12 cellular contexts compared by ENCODE assay signal in the genomic region with DNA sequence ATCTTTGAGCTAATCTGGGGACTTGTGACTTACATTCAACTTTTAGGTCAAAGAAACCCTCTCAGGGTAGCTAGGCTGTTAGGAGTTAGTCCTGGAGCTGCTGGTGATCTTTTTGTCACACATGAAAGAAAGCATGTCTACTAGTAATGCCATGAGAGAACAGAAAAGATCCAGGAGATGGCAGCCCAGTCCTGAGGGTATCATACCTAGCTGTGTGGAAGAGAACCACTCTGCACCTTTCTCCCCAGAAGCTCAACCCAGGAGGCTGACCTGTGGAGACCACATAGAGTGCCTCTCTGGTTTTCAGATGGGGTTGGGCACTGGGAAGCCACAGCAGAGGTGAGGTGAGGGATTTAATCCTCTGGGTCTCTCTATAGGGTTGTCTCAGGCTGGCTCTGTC.
DNase-seq lines count a peak whose midpoint lies in the region; ATAC-seq and TF ChIP-seq lines count a peak whose summit lies in the region.
"Had no signal": no experiment of that assay in that cellular context is flagged by ENCODE, and none has a peak within 500 bp of the region (broad histone marks: within the 10 kb centered on the region; RNA-seq: fewer than 3 reads in every experiment).

No MANE protein-coding gene starts in this region.

- no peaks in the 10 kb centered on the region for H3K36me3 ChIP-seq in GM23248 (ENCODE audit: low read depth)
- H3K36me3 ChIP-seq in PC-9 (ENCODE audit: low read depth), result no peaks in the 10 kb centered on the region
- H3K36me3 ChIP-seq in OCI-LY7 (ENCODE audit: insufficient read depth, low read length), result no peaks in the 10 kb centered on the region
- H3K36me3 ChIP-seq in CD8-positive, alpha-beta T cell (ENCODE audit: insufficient read depth, low read length), result no peaks in the 10 kb centered on the region

- intact Hi-C loops in PC-9 (cut with micrococcal nuclease; ENCODE audit: unreplicated experiment) (loop anchor here (2.0 to 10.0 kb wide), 5 partner anchors 55 to 555 kb away; no protein-coding TSS in a partner anchor), OCI-LY7 (cut with micrococcal nuclease; ENCODE audit: unreplicated experiment) (no loop called here)
- intact Hi-C loops in CD8-positive, alpha-beta T cell (cut with DNase I, micrococcal nuclease), result no loop called here

- ATAC-seq in CD8-positive, alpha-beta T cell, result no peak

- in situ Hi-C loops in GM23248 (cut with MboI), result no loop called here

- BruUV-seq in PC-9 (replicated peaks; lab: Mats Ljungman, UMichigan), result no TSS peak
- BruUV-seq in OCI-LY7 (replicated peaks; lab: Mats Ljungman, UMichigan), result no TSS peak

- DNase-seq in GM23248 (peak; percentile 28), PC-9 (peak in 1 of 2 experiments; percentile 27), fibroblast of peridontal ligament (ENCODE audit: extremely low read depth) (peak; percentile 29), LoVo (ENCODE audit: low spot score) (no peak), OCI-LY7 (ENCODE audit: low spot score) (no peak), SKM-1 treated with dmso at 0.1 percent for 144 hours (lab: John Stamatoyannopoulos, UW; ENCODE audit: unreplicated experiment) (no peak)
- no peak for DNase-seq in CD8-positive, alpha-beta T cell
- DNase-seq: activated T-cell treated with anti-CD3 and anti-CD28 coated beads, Interleukin-2, amount 50 U/mL, for 24 hours; C1 segment of cervical spinal cord; T-helper 2 cell had no signal

- H2AFZ ChIP-seq in GM23248, result no peak overlapping the region
- H2AFZ ChIP-seq in PC-9, result no peak overlapping the region
- H2AFZ ChIP-seq in OCI-LY7 (ENCODE audit: low read length), result no peak overlapping the region

- H3K4me2 ChIP-seq in GM23248 (ENCODE audit: unreplicated experiment) (no peak overlapping the region), PC-9 (peak overlapping the region; percentile 32; the same call in 1 of the 2 replicates), OCI-LY7 (ENCODE audit: low read length) (no peak overlapping the region)

- H3K9me2 ChIP-seq in GM23248 (ENCODE audit: insufficient read depth), result no peaks in the 10 kb centered on the region
- H3K9me2 ChIP-seq in PC-9 (ENCODE audit: insufficient read depth), result no peaks in the 10 kb centered on the region
- no peaks in the 10 kb centered on the region for H3K9me2 ChIP-seq in OCI-LY7 (ENCODE audit: insufficient read depth, low read length)

- H3K4me3 ChIP-seq in GM23248, result no peak overlapping the region
- no peak overlapping the region for H3K4me3 ChIP-seq in PC-9
- H3K4me3 ChIP-seq in OCI-LY7 (ENCODE audit: low read depth, low read length, poor library complexity, severe bottlenecking), result no peak overlapping the region
- H3K4me3 ChIP-seq in CD8-positive, alpha-beta T cell (ENCODE audit: low read depth, low read length), result no peak overlapping the region

- H3K9ac ChIP-seq in GM23248, result no peak overlapping the region

- H3K9me3 Mint-ChIP-seq in CD8-positive, alpha-beta T cell, result no peaks in the 10 kb centered on the region
- H3K9me3 Mint-ChIP-seq: activated T-cell treated with anti-CD3 and anti-CD28 coated beads, Interleukin-2, amount 50 U/mL, for 24 hours had no signal

- no peaks in the 10 kb centered on the region for H3K27me3 ChIP-seq in GM23248 (replicated peaks; ENCODE audit: insufficient read depth)
- no peaks in the 10 kb centered on the region for H3K27me3 ChIP-seq in PC-9 (ENCODE audit: insufficient read depth, low read depth)
- peaks cover 4% of the 10 kb centered on the region for H3K27me3 ChIP-seq in CD8-positive, alpha-beta T cell (ENCODE audit: insufficient read depth, low read length)

- H3K27ac Mint-ChIP-seq in CD8-positive, alpha-beta T cell, result no peak overlapping the region
- H3K27ac Mint-ChIP-seq: activated T-cell treated with anti-CD3 and anti-CD28 coated beads, Interleukin-2, amount 50 U/mL, for 24 hours; progenitor cell of endocrine pancreas had no signal

- no peak overlapping the region for H3K4me3 Mint-ChIP-seq in CD8-positive, alpha-beta T cell
- H3K4me3 Mint-ChIP-seq: activated T-cell treated with anti-CD3 and anti-CD28 coated beads, Interleukin-2, amount 50 U/mL, for 24 hours had no signal

- peak overlapping the region; percentile 47 for H3K27ac ChIP-seq in 22Rv1
- H3K27ac ChIP-seq in GM23248, result no peak overlapping the region
- no peak overlapping the region for H3K27ac ChIP-seq in PC-9
- H3K27ac ChIP-seq in OCI-LY7 (ENCODE audit: low read depth, low read length, poor library complexity, severe bottlenecking), result no peak overlapping the region
- no peak overlapping the region for H3K27ac ChIP-seq in CD8-positive, alpha-beta T cell (ENCODE audit: low read depth, low read length)

- H3K27me3 Mint-ChIP-seq in CD8-positive, alpha-beta T cell (ENCODE audit: low read depth), result no peaks in the 10 kb centered on the region

- CTCF ChIA-PET in PC-9 (lab: Charles Lee) (interaction anchor here (0.5 to 1.3 kb wide), 5 partner anchors 137 to 1366 kb away, joined by 3 to 8 read pairs (median 4); partner anchors contain the start of gene UBE2E3), OCI-LY7 (lab: Charles Lee; ENCODE audit: unreplicated experiment) (no interaction called here)
- CTCF ChIA-PET in CD8-positive, alpha-beta T cell (lab: Charles Lee), result interaction anchor here (0.5 kb wide), 1 partner anchor 188 kb away, joined by 4 read pairs; no protein-coding TSS in a partner anchor

- H3F3A ChIP-seq in GM23248 (ENCODE audit: insufficient read depth), result peaks cover 55% of the 10 kb centered on the region
- peaks cover 7% of the 10 kb centered on the region for H3F3A ChIP-seq in PC-9 (ENCODE audit: insufficient read depth, low read depth)

- H4K20me1 ChIP-seq in GM23248 (ENCODE audit: insufficient read depth) (no peaks in the 10 kb centered on the region), PC-9 (ENCODE audit: insufficient read depth) (no peaks in the 10 kb centered on the region), OCI-LY7 (ENCODE audit: insufficient read depth, low read length) (no peaks in the 10 kb centered on the region)

- H3K4me1 Mint-ChIP-seq in CD8-positive, alpha-beta T cell (ENCODE audit: low read depth), result no peaks in the 10 kb centered on the region

- H3K36me3 Mint-ChIP-seq in CD8-positive, alpha-beta T cell, result no peaks in the 10 kb centered on the region

- H3K9me3 ChIP-seq in GM23248 (ENCODE audit: low read depth) (no peaks in the 10 kb centered on the region), PC-9 (ENCODE audit: insufficient read depth, low read depth) (peaks cover 31% of the 10 kb centered on the region), OCI-LY7 (ENCODE audit: low read length) (no peaks in the 10 kb centered on the region)
- no peaks in the 10 kb centered on the region for H3K9me3 ChIP-seq in CD8-positive, alpha-beta T cell (ENCODE audit: low read length)

- TF ChIP-seq CTCF in 22Rv1 (IDR thresholded peaks at IDR 0.05) (peak; percentile 28; the same call in 1 of the 2 replicates), PC-9 (conservative IDR thresholded peaks at IDR 0.05) (peak; percentile 48), OCI-LY7 (conservative IDR thresholded peaks at IDR 0.05; ENCODE audit: low read length) (no peak)
- TF ChIP-seq CTCF in CD8-positive, alpha-beta T cell (IDR thresholded peaks at IDR 0.05), result no peak

- POLR2A ChIA-PET in PC-9 (lab: Charles Lee; ENCODE audit: unreplicated experiment), result interaction anchor here (0.6 kb wide), 2 partner anchors 333 to 1739 kb away, joined by 3 to 5 read pairs; no protein-coding TSS in a partner anchor
- POLR2A ChIA-PET in OCI-LY7 (lab: Charles Lee), result no interaction called here
- POLR2A ChIA-PET in CD8-positive, alpha-beta T cell (lab: Charles Lee), result no interaction called here

- H3K79me2 ChIP-seq in GM23248 (ENCODE audit: insufficient read depth), result no peaks in the 10 kb centered on the region
- H3K79me2 ChIP-seq in PC-9 (ENCODE audit: low read depth), result no peaks in the 10 kb centered on the region
- H3K79me2 ChIP-seq in OCI-LY7 (ENCODE audit: insufficient read depth, low read depth, low read length), result no peaks in the 10 kb centered on the region

- H3K4me1 ChIP-seq in GM23248 (ENCODE audit: insufficient read depth) (peaks cover 57% of the 10 kb centered on the region), PC-9 (replicated peaks; ENCODE audit: insufficient read depth) (peaks cover 55% of the 10 kb centered on the region), OCI-LY7 (ENCODE audit: insufficient read depth, low read length, poor library complexity, severe bottlenecking) (no peaks in the 10 kb centered on the region)
- H3K4me1 ChIP-seq in CD8-positive, alpha-beta T cell (ENCODE audit: insufficient read depth, low read length), result no peaks in the 10 kb centered on the region

Comparison
In these comparisons a context has a peak if more than half of its experiments do, and no peak if none do; other contexts are left out.
1. CTCF ChIP-seq: peak in 22Rv1 (single experiment) and PC-9 (single experiment); none in OCI-LY7 (single experiment) and CD8-positive, alpha-beta T cell (single experiment).
2. DNase-seq: peak in GM23248 (single experiment) and fibroblast of peridontal ligament (single experiment); none in LoVo (single experiment), OCI-LY7 (single experiment), CD8-positive, alpha-beta T cell (0 of 7) and SKM-1 treated with dmso at 0.1 percent for 144 hours (single experiment).